Comparison of ENCODE assay signal across 10 cellular contexts in genomic region chr16:85157813-85158701, GRCh38. TPM values are rescaled to one million over a fixed set of nuclear protein-coding genes. Genes with fewer than 3 reads are reported as not detected.
DNase-seq lines count a peak whose midpoint lies in the region; ATAC-seq, FAIRE-seq and TF ChIP-seq lines count a peak whose summit lies in the region.
"Had no signal": no experiment of that assay in that cellular context is flagged by ENCODE, and none has a peak within 500 bp of the region (broad histone marks: within the 10 kb centered on the region; RNA-seq: fewer than 3 reads in every experiment).

No MANE protein-coding gene starts in this region.

- H2AK5ac ChIP-seq in trophoblast cell (ENCODE audit: low read length) = no peak overlapping the region

- H3K14ac ChIP-seq in trophoblast cell (ENCODE audit: low read length) = no peak overlapping the region

- H3K4me2 ChIP-seq in OCI-LY7 (ENCODE audit: low read length) (peak overlapping the region; percentile 15; the same call in 1 of the 2 replicates), trophoblast cell (ENCODE audit: low read length) (peak overlapping the region; percentile 9)

- H3K9me3 ChIP-seq in OCI-LY7 (ENCODE audit: low read length) (no peaks in the 10 kb centered on the region), endodermal cell (ENCODE audit: control insufficient read depth, low read length) (no peaks in the 10 kb centered on the region), trophoblast cell (ENCODE audit: insufficient read depth, low read depth, low read length) (no peaks in the 10 kb centered on the region)

- H3K27ac ChIP-seq in OCI-LY7 (ENCODE audit: low read depth, low read length, poor library complexity, severe bottlenecking) (no peak overlapping the region), endodermal cell (ENCODE audit: low read depth, low read length) (no peak overlapping the region), trophoblast cell (ENCODE audit: low read depth, low read length) (peak overlapping the region; percentile 15)

- H3K4me3 Mint-ChIP-seq in endodermal cell = peak overlapping the region; percentile 15

- H3K79me1 ChIP-seq in trophoblast cell (ENCODE audit: low read length) = peaks cover 2% of the 10 kb centered on the region

- no peaks in the 10 kb centered on the region for H3K36me3 Mint-ChIP-seq in endodermal cell (ENCODE audit: low read depth)

- H3K9me2 ChIP-seq in OCI-LY7 (ENCODE audit: insufficient read depth, low read length) = no peaks in the 10 kb centered on the region

- H4K20me1 ChIP-seq in OCI-LY7 (ENCODE audit: insufficient read depth, low read length) = no peaks in the 10 kb centered on the region

- peak overlapping the region; percentile 61 for H4K91ac ChIP-seq in trophoblast cell (ENCODE audit: low read depth, low read length)

- H3K27me3 Mint-ChIP-seq in endodermal cell (ENCODE audit: insufficient read depth) = no peaks in the 10 kb centered on the region

- H3K4me1 ChIP-seq in OCI-LY7 (ENCODE audit: insufficient read depth, low read length, poor library complexity, severe bottlenecking) (peaks cover 4% of the 10 kb centered on the region), endodermal cell (ENCODE audit: control insufficient read depth, insufficient read depth, low read length) (peaks cover 3% of the 10 kb centered on the region), trophoblast cell (ENCODE audit: control insufficient read depth in 1 of 2, insufficient read depth in 2 of 2, low read length in 2 of 2) (peaks cover 9 to 17% of the 10 kb centered on the region in 2 experiments)

- 66 to 70% methylated on average over 12 to 19 of the region's 19 CpGs for WGBS in endodermal cell (ENCODE audit: insufficient coverage in 1 of 2, insufficient read length in 1 of 2), 2 experiments
- WGBS in trophoblast cell (ENCODE audit: extremely low coverage, insufficient coverage, insufficient read length) = no CpG with 5 or more reads among the region's 19 CpGs

- H3K4me3 ChIP-seq in OCI-LY7 (ENCODE audit: low read depth, low read length, poor library complexity, severe bottlenecking) (no peak overlapping the region), endodermal cell (ENCODE audit: low read length) (no peak overlapping the region), trophoblast cell (ENCODE audit: low read depth, low read length) (no peak overlapping the region)

- peak overlapping the region; percentile 8 for H4K8ac ChIP-seq in trophoblast cell (ENCODE audit: low read depth, low read length)

- POLR2A ChIA-PET in OCI-LY7 (lab: Charles Lee) = no interaction called here

- DNase-seq in GM12891 (ENCODE audit: insufficient read length, low spot score) (no peak), OCI-LY7 (ENCODE audit: low spot score) (no peak), endodermal cell (peak; percentile 93), trophoblast cell (no peak), NCI-H526 treated with DMSO at 0.1 percent for 48 hours (lab: John Stamatoyannopoulos, UW) (no peak), dedifferentiated amniotic fluid mesenchymal stem cell (ENCODE audit: extremely low spot score) (no peak), NCI-H2107 (lab: John Stamatoyannopoulos, UW) (no peak)
- DNase-seq: HCEC 1CT had no signal

- no peaks in the 10 kb centered on the region for H3K79me2 ChIP-seq in OCI-LY7 (ENCODE audit: insufficient read depth, low read depth, low read length)
- H3K79me2 ChIP-seq in trophoblast cell (ENCODE audit: control insufficient read depth, insufficient read depth, low read length, poor library complexity) = no peaks in the 10 kb centered on the region

- no TSS peak for BruUV-seq in OCI-LY7 (replicated peaks; lab: Mats Ljungman, UMichigan)

- peaks cover 11% of the 10 kb centered on the region for H3K4me1 Mint-ChIP-seq in endodermal cell

- peak; percentile 76 for FAIRE-seq in GM12891 (lab: Jason Lieb, UNC)

- H2BK5ac ChIP-seq in trophoblast cell (ENCODE audit: low read depth, low read length, poor library complexity) = no peak overlapping the region

- no peaks in the 10 kb centered on the region for H3K36me3 ChIP-seq in OCI-LY7 (ENCODE audit: insufficient read depth, low read length)
- no peaks in the 10 kb centered on the region for H3K36me3 ChIP-seq in endodermal cell (ENCODE audit: control insufficient read depth, insufficient read depth, low read length)
- H3K36me3 ChIP-seq in trophoblast cell (ENCODE audit: control insufficient read depth in 1 of 2, insufficient read depth in 2 of 2, low read length in 2 of 2) = no peaks in the 10 kb centered on the region

- no peak overlapping the region for H3K23ac ChIP-seq in trophoblast cell (ENCODE audit: low read length)

- intact Hi-C loops in OCI-LY7 (cut with micrococcal nuclease; ENCODE audit: unreplicated experiment) = no loop called here

- H2BK12ac ChIP-seq in trophoblast cell (ENCODE audit: low read length) = peak overlapping the region; percentile 12

- peak overlapping the region; percentile 43; the same call in 1 of the 2 replicates for H2AFZ ChIP-seq in OCI-LY7 (ENCODE audit: low read length)
- H2AFZ ChIP-seq in trophoblast cell (ENCODE audit: insufficient read depth, low read length, poor library complexity) = peak overlapping the region; percentile 9

- no peak; the same call in 1 of the 2 replicates for TF ChIP-seq POLR2A in GM12891 (IDR thresholded peaks at IDR 0.05; ENCODE audit: low read depth, low read length)

- no peak for ATAC-seq in GM21390 (IDR thresholded peaks at IDR 0.05; ENCODE audit: unreplicated experiment)

- H3K4ac ChIP-seq in trophoblast cell (ENCODE audit: low read depth, low read length) = no peak overlapping the region

- H3K9ac ChIP-seq in endodermal cell (ENCODE audit: extremely low read depth, low read length, poor library complexity, severe bottlenecking) (no peak overlapping the region), trophoblast cell (ENCODE audit: low read length) (no peak overlapping the region)

- H3K18ac ChIP-seq in trophoblast cell (ENCODE audit: low read length) = no peak overlapping the region

- H3K27ac Mint-ChIP-seq in endodermal cell = peak overlapping the region; percentile 87

- no peak for TF ChIP-seq CTCF in OCI-LY7 (conservative IDR thresholded peaks at IDR 0.05; ENCODE audit: low read length)
- no peak for TF ChIP-seq CTCF in endodermal cell (conservative IDR thresholded peaks at IDR 0.05)

- CTCF ChIA-PET in OCI-LY7 (lab: Charles Lee; ENCODE audit: unreplicated experiment) = interaction anchor here (0.6 kb wide), 1 partner anchor 23 kb away, joined by 3 read pairs; no protein-coding TSS in a partner anchor

- no peaks in the 10 kb centered on the region for H3K9me3 Mint-ChIP-seq in endodermal cell

- H4K12ac ChIP-seq in trophoblast cell (ENCODE audit: low read depth, low read length) = no peak overlapping the region

- H2BK120ac ChIP-seq in trophoblast cell (ENCODE audit: insufficient read depth, low read length, poor library complexity) = no peak overlapping the region

- H3K27me3 ChIP-seq in endodermal cell (ENCODE audit: control insufficient read depth, insufficient read depth, low read length, poor library complexity, severe bottlenecking) (no peaks in the 10 kb centered on the region), trophoblast cell (ENCODE audit: insufficient read depth, low read length) (no peaks in the 10 kb centered on the region)

TF ChIP-seq in GM12891, 5 proteins besides CTCF, POLR2A, EP300 and RAD21:
- TF ChIP-seq TAF1 (IDR thresholded peaks at IDR 0.05; ENCODE audit: low read depth, low read length) (no peak; the same call in 1 of the 2 replicates), POLR2AphosphoS5 (IDR thresholded peaks at IDR 0.05; ENCODE audit: low read depth, low read length) (no peak), SPI1 (IDR thresholded peaks at IDR 0.05; ENCODE audit: low read depth, low read length) (peak; percentile 56), PAX5 (IDR thresholded peaks at IDR 0.05; ENCODE audit: insufficient read depth, low read length, severe bottlenecking) (no peak), POU2F2 (IDR thresholded peaks at IDR 0.05; ENCODE audit: low read depth, low read length) (no peak)
TF ChIP-seq in GM12891: peak in this region for 1.

RNA-seq across cellular contexts. Expression of gene CIBAR2, which starts 45.8 kb away (rescaled TPM):
- 0.21 TPM for polyA plus RNA-seq in GM12891 (2012; ENCODE audit: low read depth, missing spikeins)
- total RNA-seq in OCI-LY7 (2014; rRNA removed; shearing (Covaris generic)) = 0.50 TPM in 1 of 2 replicates, not detected in the other
- total RNA-seq in OCI-LY7 (2022) = not detected in 2 replicates
- total RNA-seq in endodermal cell = not detected
- 0.25 TPM for polyA plus RNA-seq in endodermal cell (2013, experiment 1 of 2)
- polyA plus RNA-seq in endodermal cell (2013, experiment 2 of 2) = not detected
- polyA plus RNA-seq in trophoblast cell (2013) = 0.03 TPM in 1 of 2 replicates, not detected in the other
- total RNA-seq: T-helper 2 cell treated with Interferon-gamma antibody and Interleukin-4, amounts not matched to agents 100 ng/mL and 5 ng/mL, for 36 hours had no signal
